Comparison of ENCODE assay signal across 8 cellular contexts in the genomic region with DNA sequence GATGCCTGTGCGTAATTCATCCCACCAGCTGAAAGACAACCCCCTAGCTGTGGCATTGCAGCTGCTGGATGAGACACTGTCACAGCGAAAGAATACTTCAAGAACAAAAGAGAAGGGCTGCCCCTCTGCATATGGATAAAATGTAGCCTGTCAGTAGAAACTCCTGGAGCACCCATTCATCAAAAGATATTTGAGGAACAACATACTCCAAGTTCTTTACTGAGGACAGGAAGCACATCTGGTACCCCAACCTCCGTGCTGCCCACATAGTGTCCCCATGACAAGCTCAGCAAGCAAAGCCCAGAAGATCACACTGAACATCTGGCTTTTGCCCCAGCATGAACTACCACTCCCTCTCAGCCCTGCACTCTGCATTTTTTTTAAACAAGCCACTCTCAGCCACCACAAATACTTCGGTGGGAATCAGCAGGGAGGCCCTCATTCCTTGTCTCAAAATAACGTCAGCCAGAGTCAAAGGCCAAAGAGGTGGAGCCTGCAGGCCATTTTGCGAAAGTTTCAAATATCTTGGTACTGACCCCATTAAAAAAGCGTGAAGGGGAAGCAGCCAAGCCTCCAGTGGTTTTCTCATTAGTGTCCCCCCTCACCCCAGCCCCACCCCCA. TPM values are rescaled to one million over a fixed set of nuclear protein-coding genes. Genes with fewer than 3 reads are reported as not detected.
DNase-seq lines count a peak whose midpoint lies in the region; ATAC-seq and TF ChIP-seq lines count a peak whose summit lies in the region.

No MANE protein-coding gene starts in this region.

- peak overlapping the region; percentile 94 for H3K4me3 Mint-ChIP-seq in activated T-helper 17 cell treated with anti-CD3 and anti-CD28 coated beads, Interleukin-2, amount 50 U/mL, for 72 hours
- peak overlapping the region; percentile 96 for H3K4me3 Mint-ChIP-seq in progenitor cell of endocrine pancreas (ENCODE audit: low read depth)

- no peaks in the 10 kb centered on the region for H3K27me3 Mint-ChIP-seq in activated T-helper 17 cell treated with anti-CD3 and anti-CD28 coated beads, Interleukin-2, amount 50 U/mL, for 72 hours
- H3K27me3 Mint-ChIP-seq in progenitor cell of endocrine pancreas: no peaks in the 10 kb centered on the region

- 7 to 16% (median 12%) methylated on average over 7 of the region's 7 CpGs for WGBS in heart left ventricle, 4 donors

- peaks cover 0 to 4% (median 0%) of the 10 kb centered on the region in 9 donors for H3K36me3 ChIP-seq in heart left ventricle

- peak overlapping the region; percentile 54 to 97 (median 90) for H3K27ac ChIP-seq in heart left ventricle

- no peaks in the 10 kb centered on the region for H3K9me3 ChIP-seq in heart left ventricle

- peak overlapping the region; percentile 92 for H3K27ac Mint-ChIP-seq in activated T-helper 17 cell treated with anti-CD3 and anti-CD28 coated beads, Interleukin-2, amount 50 U/mL, for 72 hours
- H3K27ac Mint-ChIP-seq in progenitor cell of endocrine pancreas: peak overlapping the region; percentile 99

- H3K27me3 ChIP-seq in heart left ventricle: no peaks in the 10 kb centered on the region

- no peak for TF ChIP-seq CTCF in heart left ventricle (IDR thresholded peaks at IDR 0.05)
- TF ChIP-seq CTCF in progenitor cell of endocrine pancreas (IDR thresholded peaks at IDR 0.05; ENCODE audit: unreplicated experiment): no peak

- no peak for TF ChIP-seq EP300 in Ishikawa (IDR thresholded peaks at IDR 0.05; ENCODE audit: borderline replicate concordance)

- H3K36me3 Mint-ChIP-seq in activated T-helper 17 cell treated with anti-CD3 and anti-CD28 coated beads, Interleukin-2, amount 50 U/mL, for 72 hours (ENCODE audit: low read depth): peaks cover 24% of the 10 kb centered on the region
- peaks cover 19% of the 10 kb centered on the region for H3K36me3 Mint-ChIP-seq in progenitor cell of endocrine pancreas (ENCODE audit: insufficient read depth)

- H3K4me3 ChIP-seq in heart left ventricle: peak overlapping the region in 11 of 12 donors; percentile 20 to 99 (median 81)

- peak in 1 of 2 donors; percentile 39 for TF ChIP-seq POLR2A in heart left ventricle (IDR thresholded peaks at IDR 0.05)

- no peaks in the 10 kb centered on the region for H3K9me3 Mint-ChIP-seq in activated T-helper 17 cell treated with anti-CD3 and anti-CD28 coated beads, Interleukin-2, amount 50 U/mL, for 72 hours
- H3K9me3 Mint-ChIP-seq in progenitor cell of endocrine pancreas (ENCODE audit: low read depth): no peaks in the 10 kb centered on the region

- no peak for ATAC-seq in activated T-helper 17 cell treated with anti-CD3 and anti-CD28 coated beads, Interleukin-2, amount 50 U/mL, for 72 hours (replicated peaks)
- ATAC-seq in heart left ventricle (peak in 2 of 4 donors; percentile 13 to 27), HG03520 (IDR thresholded peaks at IDR 0.05; ENCODE audit: unreplicated experiment) (no peak), esophagus mucosa (no peak)

- H3K4me1 Mint-ChIP-seq in activated T-helper 17 cell treated with anti-CD3 and anti-CD28 coated beads, Interleukin-2, amount 50 U/mL, for 72 hours: peaks cover 39% of the 10 kb centered on the region
- H3K4me1 Mint-ChIP-seq in progenitor cell of endocrine pancreas (ENCODE audit: low read depth): peaks cover 27% of the 10 kb centered on the region

- peaks cover 0 to 57% (median 46%) of the 10 kb centered on the region in 12 donors for H3K4me1 ChIP-seq in heart left ventricle

- TF ChIP-seq RAD21 in Ishikawa (IDR thresholded peaks at IDR 0.05; ENCODE audit: low read depth): no peak

- intact Hi-C loops in heart left ventricle (cut with DNase I): loop anchor here in 4 of 10 donors (5.0 to 10.0 kb wide), 5 partner anchors 43 to 735 kb away; a partner anchor contains a TSS

- DNase-seq in COLO668 (lab: John Stamatoyannopoulos, UW; ENCODE audit: unreplicated experiment) (peak; percentile 25), heart left ventricle (peak; percentile 52 to 76 (median 66)), progenitor cell of endocrine pancreas (ENCODE audit: low spot score, unreplicated experiment) (no peak), NCI-H526 treated with DMSO at 0.1 percent for 48 hours (lab: John Stamatoyannopoulos, UW) (no peak)

TF ChIP-seq in Ishikawa, 13 proteins besides CTCF, POLR2A, EP300 and RAD21:
- TF ChIP-seq ZBTB7A (IDR thresholded peaks at IDR 0.05; ENCODE audit: low read depth) (no peak), CREB1 (IDR thresholded peaks at IDR 0.05; ENCODE audit: low read depth) (0 out of 2 replicates have a peak, but pooled peaks have one; percentile 26)

RNA-seq across cellular contexts. Expression of a gene that starts 1.7 kb away (rescaled TPM):
- 10 to 100 TPM; 26.0 to 38.4 TPM for total RNA-seq in activated T-helper 17 cell treated with anti-CD3 and anti-CD28 coated beads, Interleukin-2, amount 50 U/mL, for 72 hours
- total RNA-seq in heart left ventricle: 10 to 100 TPM; 18.3 to 40.6 (median 22.0) TPM
- polyA plus RNA-seq in heart left ventricle: 10 to 100 TPM in 1 of 2 donors, 1 to 10 TPM in 1; 4.0 to 13.2 TPM
- 65.9 and 66.9 TPM in 2 replicates for total RNA-seq in progenitor cell of endocrine pancreas
- 28.3 TPM for total RNA-seq in esophagus mucosa

Comparison
In these comparisons a context has a peak if more than half of its experiments do, and no peak if none do; other contexts are left out.
1. DNase-seq: peak in COLO668 (single experiment) and heart left ventricle (5 of 5); none in progenitor cell of endocrine pancreas (single experiment) and NCI-H526 treated with DMSO at 0.1 percent for 48 hours (single experiment).